ENCODE assay signal across 28 cellular contexts in genomic region chr4:42271096-42271495, GRCh38.
"Had no signal": no experiment of that assay in that cellular context is flagged by ENCODE, and none has a peak within 500 bp of the region (broad histone marks: within the 10 kb centered on the region; RNA-seq: fewer than 3 reads in every experiment).

No MANE protein-coding gene starts in this region.

- H3K4me1 ChIP-seq: ascending aorta, breast epithelium, colonic mucosa, esophagus squamous epithelium, gastroesophageal sphincter, heart right ventricle had no signal

- H3K27ac Mint-ChIP-seq: activated CD4-positive, alpha-beta memory T cell treated with anti-CD3 and anti-CD28 coated beads, Interleukin-2, amount 10 ng/mL, durations not matched to agents 7 days and 5 days; activated CD4-positive, alpha-beta T cell treated with anti-CD3 and anti-CD28 coated beads, Interleukin-2, amount 10 ng/mL, durations not matched to agents 7 days and 5 days; activated naive CD4-positive, alpha-beta T cell treated with anti-CD3 and anti-CD28 coated beads, Interleukin-2, amount 10 ng/mL, durations not matched to agents 7 days and 5 days; activated naive CD4-positive, alpha-beta T cell treated with anti-CD3 and anti-CD28 coated beads, Interleukin-2, amount 50 U/mL, for 72 hours; activated naive CD8-positive, alpha-beta T cell treated with anti-CD3 and anti-CD28 coated beads, Interleukin-2, amount 10 ng/mL, durations not matched to agents 7 days and 5 days; activated T-cell treated with anti-CD3 and anti-CD28 coated beads, Interleukin-2, amount 50 U/mL, for 24 hours; activated T-cell treated with anti-CD3 and anti-CD28 coated beads, Interleukin-2, amount 50 U/mL, for 72 hours; brain had no signal

- H3K9me3 ChIP-seq: ascending aorta, breast epithelium, colonic mucosa, esophagus squamous epithelium, gastroesophageal sphincter, heart right ventricle had no signal

- H3K4me3 ChIP-seq: ascending aorta, breast epithelium, cardiac muscle cell, colonic mucosa, esophagus squamous epithelium, gastroesophageal sphincter, heart right ventricle had no signal

- H3K9me3 Mint-ChIP-seq: activated naive CD4-positive, alpha-beta T cell treated with anti-CD3 and anti-CD28 coated beads, Interleukin-2, amount 10 ng/mL, durations not matched to agents 7 days and 5 days; activated naive CD4-positive, alpha-beta T cell treated with anti-CD3 and anti-CD28 coated beads, Interleukin-2, amount 50 U/mL, for 72 hours; activated naive CD8-positive, alpha-beta T cell treated with anti-CD3 and anti-CD28 coated beads, Interleukin-2, amount 10 ng/mL, durations not matched to agents 7 days and 5 days; activated T-cell treated with anti-CD3 and anti-CD28 coated beads, Interleukin-2, amount 50 U/mL, for 24 hours; activated T-cell treated with anti-CD3 and anti-CD28 coated beads, Interleukin-2, amount 50 U/mL, for 72 hours had no signal

- H3K36me3 ChIP-seq: ascending aorta, breast epithelium, cardiac muscle cell, colonic mucosa, esophagus squamous epithelium, gastroesophageal sphincter, heart right ventricle had no signal

- H3K4me1 Mint-ChIP-seq: activated CD4-positive, alpha-beta memory T cell treated with anti-CD3 and anti-CD28 coated beads, Interleukin-2, amount 10 ng/mL, durations not matched to agents 7 days and 5 days; activated CD4-positive, alpha-beta T cell treated with anti-CD3 and anti-CD28 coated beads, Interleukin-2, amount 10 ng/mL, durations not matched to agents 7 days and 5 days; activated naive CD4-positive, alpha-beta T cell treated with anti-CD3 and anti-CD28 coated beads, Interleukin-2, amount 10 ng/mL, durations not matched to agents 7 days and 5 days; activated naive CD8-positive, alpha-beta T cell treated with anti-CD3 and anti-CD28 coated beads, Interleukin-2, amount 10 ng/mL, durations not matched to agents 7 days and 5 days; brain had no signal

- H3K4me3 Mint-ChIP-seq: activated CD4-positive, alpha-beta memory T cell treated with anti-CD3 and anti-CD28 coated beads, Interleukin-2, amount 10 ng/mL, durations not matched to agents 7 days and 5 days; activated CD4-positive, alpha-beta T cell treated with anti-CD3 and anti-CD28 coated beads, Interleukin-2, amount 10 ng/mL, durations not matched to agents 7 days and 5 days; activated naive CD4-positive, alpha-beta T cell treated with anti-CD3 and anti-CD28 coated beads, Interleukin-2, amount 10 ng/mL, durations not matched to agents 7 days and 5 days; activated naive CD8-positive, alpha-beta T cell treated with anti-CD3 and anti-CD28 coated beads, Interleukin-2, amount 10 ng/mL, durations not matched to agents 7 days and 5 days; activated T-cell treated with anti-CD3 and anti-CD28 coated beads, Interleukin-2, amount 50 U/mL, for 24 hours; activated T-cell treated with anti-CD3 and anti-CD28 coated beads, Interleukin-2, amount 50 U/mL, for 72 hours; brain had no signal

- H3K27me3 Mint-ChIP-seq: activated CD4-positive, alpha-beta T cell treated with anti-CD3 and anti-CD28 coated beads, Interleukin-2, amount 10 ng/mL, durations not matched to agents 7 days and 5 days had no signal

- ATAC-seq: activated naive CD4-positive, alpha-beta T cell treated with anti-CD3 and anti-CD28 coated beads, Interleukin-2, amount 50 U/mL, for 72 hours; activated T-cell treated with anti-CD3 and anti-CD28 coated beads, Interleukin-2, amount 50 U/mL, for 72 hours; gastroesophageal sphincter; heart right ventricle had no signal

- H3K27me3 ChIP-seq: ascending aorta, breast epithelium, cardiac muscle cell, colonic mucosa, esophagus squamous epithelium, gastroesophageal sphincter, heart right ventricle had no signal

- H3K36me3 Mint-ChIP-seq: activated naive CD4-positive, alpha-beta T cell treated with anti-CD3 and anti-CD28 coated beads, Interleukin-2, amount 10 ng/mL, durations not matched to agents 7 days and 5 days; activated naive CD4-positive, alpha-beta T cell treated with anti-CD3 and anti-CD28 coated beads, Interleukin-2, amount 50 U/mL, for 72 hours; activated naive CD8-positive, alpha-beta T cell treated with anti-CD3 and anti-CD28 coated beads, Interleukin-2, amount 10 ng/mL, durations not matched to agents 7 days and 5 days; brain had no signal

- DNase-seq: activated CD4-positive, alpha-beta memory T cell treated with anti-CD3 and anti-CD28 coated beads, Interleukin-2, amount 10 ng/mL, durations not matched to agents 7 days and 5 days; activated CD4-positive, alpha-beta T cell treated with anti-CD3 and anti-CD28 coated beads for 1 hour; activated CD4-positive, alpha-beta T cell treated with anti-CD3 and anti-CD28 coated beads for 4 hours; activated CD4-positive, alpha-beta T cell treated with anti-CD3 and anti-CD28 coated beads, Interleukin-2, amount 10 ng/mL, durations not matched to agents 7 days and 5 days; activated CD4-positive, alpha-beta T cell treated with anti-CD3 and anti-CD28 coated beads, Interleukin-2, amount 50 U/mL, for 4 hours; activated CD8-positive, alpha-beta memory T cell treated with anti-CD3 and anti-CD28 coated beads, Interleukin-2, amount 50 U/mL, for 48 hours; activated gamma-delta T cell; activated naive CD4-positive, alpha-beta T cell; activated naive CD4-positive, alpha-beta T cell treated with anti-CD3 and anti-CD28 coated beads, Interleukin-2, amount 10 ng/mL, durations not matched to agents 7 days and 5 days; activated naive CD8-positive, alpha-beta T cell treated with anti-CD3 and anti-CD28 coated beads, Interleukin-2, amount 10 ng/mL, durations not matched to agents 7 days and 5 days; activated T-cell treated with anti-CD3 and anti-CD28 coated beads for 4 hours; activated T-cell treated with anti-CD3 and anti-CD28 coated beads, Interleukin-2, amount 50 U/mL, for 24 hours; activated T-cell treated with anti-CD3 and anti-CD28 coated beads, Interleukin-2, amount 50 U/mL, for 72 hours; central memory CD4-positive, alpha-beta T cell; cerebellar nuclear complex; colonic mucosa; effector CD8-positive, alpha-beta T cell; esophagus squamous epithelium; foreskin melanocyte; heart right ventricle; T-helper 2 cell had no signal

- H3K27ac ChIP-seq: ascending aorta, breast epithelium, cardiac muscle cell, colonic mucosa, epithelial cell of prostate, esophagus squamous epithelium, gastroesophageal sphincter, heart right ventricle had no signal
